In the genomic region with DNA sequence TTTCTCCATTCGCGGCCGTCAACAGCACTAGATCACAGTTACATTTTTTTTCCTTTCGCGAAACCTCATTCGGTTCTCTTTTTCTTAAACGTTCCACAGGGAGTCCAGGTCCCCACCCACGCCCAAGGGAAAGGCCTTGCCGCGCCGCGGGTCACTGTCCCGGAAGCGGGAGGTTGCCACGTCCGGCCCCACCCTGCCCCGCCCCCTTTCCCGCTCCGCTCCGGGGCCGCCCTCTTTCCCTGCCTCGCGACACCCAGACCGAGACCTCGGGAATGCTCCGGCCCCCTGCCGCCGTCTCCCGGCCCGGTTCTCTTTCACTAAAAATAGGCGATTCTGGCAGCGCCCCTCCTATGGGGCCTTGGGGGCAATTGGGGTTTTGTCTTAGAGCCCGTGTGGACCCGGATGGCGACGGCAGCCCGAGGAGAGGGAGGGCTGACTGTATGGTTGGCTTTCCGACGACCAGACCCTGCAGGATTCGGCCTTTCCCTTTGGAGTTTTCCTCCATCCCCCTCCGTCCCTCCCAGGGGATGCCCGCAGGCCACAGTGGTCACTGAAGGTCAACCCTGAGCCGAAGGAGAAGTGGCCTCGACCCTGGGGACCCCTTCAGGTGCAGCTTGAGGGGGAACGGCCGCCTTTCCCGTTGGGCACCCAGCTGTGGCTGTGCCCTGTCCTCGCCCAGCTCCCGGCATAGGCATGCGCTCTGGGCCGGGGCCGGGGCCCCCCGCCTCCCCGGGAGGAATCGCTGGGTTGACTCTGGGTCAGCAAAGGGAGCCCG, we compare ENCODE assay signal across 1 cellular context.
TF ChIP-seq lines count a peak whose summit lies in the region.

No MANE protein-coding gene starts in this region.

TF ChIP-seq in HepG2, 621 proteins besides CTCF, POLR2A, EP300 and RAD21 (continues in another document):
- TF ChIP-seq ONECUT2 (CRISPR knock-in tag; IDR thresholded peaks at IDR 0.05), result no peak
- TF ChIP-seq MXI1 (IDR thresholded peaks at IDR 0.05; ENCODE audit: borderline replicate concordance, low read depth, low read length), result peak; percentile 57; the same call in 1 of the 3 replicates
- TF ChIP-seq EED (CRISPR knock-in tag; IDR thresholded peaks at IDR 0.05), result no peak
- TF ChIP-seq CAMTA2 (CRISPR knock-in tag; IDR thresholded peaks at IDR 0.05; ENCODE audit: borderline replicate concordance), result no peak
- TF ChIP-seq, protein P1, sequence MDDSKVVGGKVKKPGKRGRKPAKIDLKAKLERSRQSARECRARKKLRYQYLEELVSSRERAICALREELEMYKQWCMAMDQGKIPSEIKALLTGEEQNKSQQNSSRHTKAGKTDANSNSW (CRISPR knock-in tag; IDR thresholded peaks at IDR 0.05; ENCODE audit: borderline replicate concordance), result peak; percentile 32; the same call in 1 of the 2 replicates
- peak; percentile 67 for TF ChIP-seq SP4 (CRISPR knock-in tag; IDR thresholded peaks at IDR 0.05)
- TF ChIP-seq SMARCE1 (IDR thresholded peaks at IDR 0.05; ENCODE audit: borderline replicate concordance), result no peak
- no peak for TF ChIP-seq NCOA1 (CRISPR knock-in tag; IDR thresholded peaks at IDR 0.05)
- peak; percentile 77 for TF ChIP-seq HNF1B (CRISPR knock-in tag; IDR thresholded peaks at IDR 0.05)
- peak; percentile 8; the same call in 1 of the 2 replicates for TF ChIP-seq ZNF446 (CRISPR knock-in tag; IDR thresholded peaks at IDR 0.05)
- no peak for TF ChIP-seq CENPX (CRISPR knock-in tag; IDR thresholded peaks at IDR 0.05)
- TF ChIP-seq NAIF1 (CRISPR knock-in tag; IDR thresholded peaks at IDR 0.05; ENCODE audit: borderline replicate concordance), result no peak; the same call in 1 of the 2 replicates
- TF ChIP-seq E2F2 (CRISPR knock-in tag; IDR thresholded peaks at IDR 0.05; ENCODE audit: borderline replicate concordance), result 0 out of 2 replicates have a peak, but pooled peaks have one; percentile 35
- TF ChIP-seq RFX3 (CRISPR knock-in tag; IDR thresholded peaks at IDR 0.05), result no peak
- TF ChIP-seq SSRP1 (CRISPR knock-in tag; IDR thresholded peaks at IDR 0.05), result no peak
- no peak for TF ChIP-seq SMAD9 (CRISPR knock-in tag; IDR thresholded peaks at IDR 0.05)
- no peak for TF ChIP-seq SMC3 (IDR thresholded peaks at IDR 0.05; ENCODE audit: low read length)
- no peak for TF ChIP-seq SRY (CRISPR knock-in tag; IDR thresholded peaks at IDR 0.05)
- TF ChIP-seq PAWR (CRISPR knock-in tag; IDR thresholded peaks at IDR 0.05; ENCODE audit: borderline replicate concordance), result no peak
- TF ChIP-seq KLF11 (CRISPR knock-in tag; IDR thresholded peaks at IDR 0.05), result no peak
- TF ChIP-seq ZFP36L2 (CRISPR knock-in tag; IDR thresholded peaks at IDR 0.05), result no peak
- TF ChIP-seq PHF20 (CRISPR knock-in tag; IDR thresholded peaks at IDR 0.05), result peak; percentile 62
- no peak for TF ChIP-seq SIX1 (CRISPR knock-in tag; IDR thresholded peaks at IDR 0.05; ENCODE audit: borderline replicate concordance)
- no peak for TF ChIP-seq RBAK (CRISPR knock-in tag; IDR thresholded peaks at IDR 0.05)
- TF ChIP-seq GATA4 (IDR thresholded peaks at IDR 0.05; ENCODE audit: borderline replicate concordance, low read depth), result no peak
- TF ChIP-seq ZSCAN29 (CRISPR knock-in tag; conservative IDR thresholded peaks at IDR 0.05), result no peak
- peak; percentile 73 for TF ChIP-seq SP5 (CRISPR knock-in tag; IDR thresholded peaks at IDR 0.05; ENCODE audit: borderline replicate concordance, low read depth)
- peak; percentile 68; the same call in 1 of the 2 replicates for TF ChIP-seq ZNF784 (CRISPR knock-in tag; IDR thresholded peaks at IDR 0.05; ENCODE audit: borderline replicate concordance)
- no peak; the same call in 1 of the 2 replicates for TF ChIP-seq CEBPG (CRISPR knock-in tag; IDR thresholded peaks at IDR 0.05)
- TF ChIP-seq CCDC6 (CRISPR knock-in tag; IDR thresholded peaks at IDR 0.05), result no peak
- no peak for TF ChIP-seq SALL1 (CRISPR knock-in tag; IDR thresholded peaks at IDR 0.05)
- TF ChIP-seq BORCS8-MEF2B (CRISPR knock-in tag; IDR thresholded peaks at IDR 0.05), result no peak
- no peak for TF ChIP-seq CHCHD3 (CRISPR knock-in tag; IDR thresholded peaks at IDR 0.05)
- TF ChIP-seq ZFP90 (CRISPR knock-in tag; IDR thresholded peaks at IDR 0.05; ENCODE audit: borderline replicate concordance), result no peak
- TF ChIP-seq, protein P2, sequence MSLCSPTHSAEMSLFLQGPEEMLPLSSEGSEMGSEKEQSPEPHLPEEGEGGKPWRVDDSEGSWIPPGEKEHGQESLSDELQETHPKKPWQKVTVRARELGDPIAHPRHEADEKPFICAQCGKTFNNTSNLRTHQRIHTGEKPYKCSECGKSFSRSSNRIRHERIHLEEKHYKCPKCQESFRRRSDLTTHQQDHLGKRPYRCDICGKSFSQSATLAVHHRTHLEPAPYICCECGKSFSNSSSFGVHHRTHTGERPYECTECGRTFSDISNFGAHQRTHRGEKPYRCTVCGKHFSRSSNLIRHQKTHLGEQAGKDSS (CRISPR knock-in tag; IDR thresholded peaks at IDR 0.05; ENCODE audit: borderline replicate concordance, low read depth), result no peak
- TF ChIP-seq MTA3 (CRISPR knock-in tag; IDR thresholded peaks at IDR 0.05), result no peak
- peak; percentile 38; the same call in 1 of the 2 replicates for TF ChIP-seq SP2 (CRISPR knock-in tag; IDR thresholded peaks at IDR 0.05)
- TF ChIP-seq, protein P3, sequence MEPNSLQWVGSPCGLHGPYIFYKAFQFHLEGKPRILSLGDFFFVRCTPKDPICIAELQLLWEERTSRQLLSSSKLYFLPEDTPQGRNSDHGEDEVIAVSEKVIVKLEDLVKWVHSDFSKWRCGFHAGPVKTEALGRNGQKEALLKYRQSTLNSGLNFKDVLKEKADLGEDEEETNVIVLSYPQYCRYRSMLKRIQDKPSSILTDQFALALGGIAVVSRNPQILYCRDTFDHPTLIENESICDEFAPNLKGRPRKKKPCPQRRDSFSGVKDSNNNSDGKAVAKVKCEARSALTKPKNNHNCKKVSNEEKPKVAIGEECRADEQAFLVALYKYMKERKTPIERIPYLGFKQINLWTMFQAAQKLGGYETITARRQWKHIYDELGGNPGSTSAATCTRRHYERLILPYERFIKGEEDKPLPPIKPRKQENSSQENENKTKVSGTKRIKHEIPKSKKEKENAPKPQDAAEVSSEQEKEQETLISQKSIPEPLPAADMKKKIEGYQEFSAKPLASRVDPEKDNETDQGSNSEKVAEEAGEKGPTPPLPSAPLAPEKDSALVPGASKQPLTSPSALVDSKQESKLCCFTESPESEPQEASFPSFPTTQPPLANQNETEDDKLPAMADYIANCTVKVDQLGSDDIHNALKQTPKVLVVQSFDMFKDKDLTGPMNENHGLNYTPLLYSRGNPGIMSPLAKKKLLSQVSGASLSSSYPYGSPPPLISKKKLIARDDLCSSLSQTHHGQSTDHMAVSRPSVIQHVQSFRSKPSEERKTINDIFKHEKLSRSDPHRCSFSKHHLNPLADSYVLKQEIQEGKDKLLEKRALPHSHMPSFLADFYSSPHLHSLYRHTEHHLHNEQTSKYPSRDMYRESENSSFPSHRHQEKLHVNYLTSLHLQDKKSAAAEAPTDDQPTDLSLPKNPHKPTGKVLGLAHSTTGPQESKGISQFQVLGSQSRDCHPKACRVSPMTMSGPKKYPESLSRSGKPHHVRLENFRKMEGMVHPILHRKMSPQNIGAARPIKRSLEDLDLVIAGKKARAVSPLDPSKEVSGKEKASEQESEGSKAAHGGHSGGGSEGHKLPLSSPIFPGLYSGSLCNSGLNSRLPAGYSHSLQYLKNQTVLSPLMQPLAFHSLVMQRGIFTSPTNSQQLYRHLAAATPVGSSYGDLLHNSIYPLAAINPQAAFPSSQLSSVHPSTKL (CRISPR knock-in tag; IDR thresholded peaks at IDR 0.05), result no peak; the same call in 1 of the 2 replicates
- TF ChIP-seq SNAPC2 (CRISPR knock-in tag; IDR thresholded peaks at IDR 0.05), result no peak
- no peak for TF ChIP-seq RFXAP (CRISPR knock-in tag; IDR thresholded peaks at IDR 0.05; ENCODE audit: borderline replicate concordance)
- 0 out of 2 replicates have a peak, but pooled peaks have one; percentile 27 for TF ChIP-seq ZKSCAN1 (IDR thresholded peaks at IDR 0.05; ENCODE audit: low read length)
- TF ChIP-seq ZNF121 (CRISPR knock-in tag; IDR thresholded peaks at IDR 0.05), result no peak
- no peak for TF ChIP-seq ZNF367 (CRISPR knock-in tag; IDR thresholded peaks at IDR 0.05; ENCODE audit: borderline replicate concordance)
- TF ChIP-seq KLF15 (CRISPR knock-in tag; IDR thresholded peaks at IDR 0.05; ENCODE audit: borderline replicate concordance), result no peak; the same call in 1 of the 2 replicates
- no peak; the same call in 1 of the 2 replicates for TF ChIP-seq ZFP36L1 (CRISPR knock-in tag; IDR thresholded peaks at IDR 0.05)
- no peak for TF ChIP-seq IKZF1 (IDR thresholded peaks at IDR 0.05)
- peak; percentile 62 for TF ChIP-seq JARID2 (CRISPR knock-in tag; IDR thresholded peaks at IDR 0.05; ENCODE audit: insufficient replicate concordance)
- no peak for TF ChIP-seq ZNF562 (CRISPR knock-in tag; IDR thresholded peaks at IDR 0.05; ENCODE audit: borderline replicate concordance)
- TF ChIP-seq KMT2A (CRISPR knock-in tag; IDR thresholded peaks at IDR 0.05), result no peak
- peak; percentile 78 for TF ChIP-seq GFI1 (CRISPR knock-in tag; IDR thresholded peaks at IDR 0.05; ENCODE audit: borderline replicate concordance)
- TF ChIP-seq ZBTB44 (CRISPR knock-in tag; IDR thresholded peaks at IDR 0.05), result no peak
- TF ChIP-seq KAT2B (IDR thresholded peaks at IDR 0.05; ENCODE audit: borderline replicate concordance, low read depth, low read length), result no peak
- TF ChIP-seq, protein P4, sequence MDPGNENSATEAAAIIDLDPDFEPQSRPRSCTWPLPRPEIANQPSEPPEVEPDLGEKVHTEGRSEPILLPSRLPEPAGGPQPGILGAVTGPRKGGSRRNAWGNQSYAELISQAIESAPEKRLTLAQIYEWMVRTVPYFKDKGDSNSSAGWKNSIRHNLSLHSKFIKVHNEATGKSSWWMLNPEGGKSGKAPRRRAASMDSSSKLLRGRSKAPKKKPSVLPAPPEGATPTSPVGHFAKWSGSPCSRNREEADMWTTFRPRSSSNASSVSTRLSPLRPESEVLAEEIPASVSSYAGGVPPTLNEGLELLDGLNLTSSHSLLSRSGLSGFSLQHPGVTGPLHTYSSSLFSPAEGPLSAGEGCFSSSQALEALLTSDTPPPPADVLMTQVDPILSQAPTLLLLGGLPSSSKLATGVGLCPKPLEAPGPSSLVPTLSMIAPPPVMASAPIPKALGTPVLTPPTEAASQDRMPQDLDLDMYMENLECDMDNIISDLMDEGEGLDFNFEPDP (CRISPR knock-in tag; conservative IDR thresholded peaks at IDR 0.05), result no peak
- TF ChIP-seq, protein P5, sequence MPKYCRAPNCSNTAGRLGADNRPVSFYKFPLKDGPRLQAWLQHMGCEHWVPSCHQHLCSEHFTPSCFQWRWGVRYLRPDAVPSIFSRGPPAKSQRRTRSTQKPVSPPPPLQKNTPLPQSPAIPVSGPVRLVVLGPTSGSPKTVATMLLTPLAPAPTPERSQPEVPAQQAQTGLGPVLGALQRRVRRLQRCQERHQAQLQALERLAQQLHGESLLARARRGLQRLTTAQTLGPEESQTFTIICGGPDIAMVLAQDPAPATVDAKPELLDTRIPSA (CRISPR knock-in tag; IDR thresholded peaks at IDR 0.05; ENCODE audit: borderline replicate concordance), result 0 out of 2 replicates have a peak, but pooled peaks have one; percentile 37
- no peak for TF ChIP-seq ZNF749 (CRISPR knock-in tag; IDR thresholded peaks at IDR 0.05; ENCODE audit: borderline replicate concordance)
- no peak for TF ChIP-seq ZNF644 (CRISPR knock-in tag; IDR thresholded peaks at IDR 0.05; ENCODE audit: low read depth)
- peak; percentile 31; the same call in 1 of the 2 replicates for TF ChIP-seq RXRA (CRISPR knock-in tag; IDR thresholded peaks at IDR 0.05)
- no peak for TF ChIP-seq POLR2AphosphoS2 (IDR thresholded peaks at IDR 0.05; ENCODE audit: low read depth, low read length)
- TF ChIP-seq TCF7 (IDR thresholded peaks at IDR 0.05; ENCODE audit: low read depth), result no peak
- no peak for TF ChIP-seq RCOR2 (CRISPR knock-in tag; IDR thresholded peaks at IDR 0.05)
- TF ChIP-seq HDAC6 (IDR thresholded peaks at IDR 0.05; ENCODE audit: low read depth, low read length), result no peak
